8 cellular contexts compared by ENCODE assay signal in the genomic region with DNA sequence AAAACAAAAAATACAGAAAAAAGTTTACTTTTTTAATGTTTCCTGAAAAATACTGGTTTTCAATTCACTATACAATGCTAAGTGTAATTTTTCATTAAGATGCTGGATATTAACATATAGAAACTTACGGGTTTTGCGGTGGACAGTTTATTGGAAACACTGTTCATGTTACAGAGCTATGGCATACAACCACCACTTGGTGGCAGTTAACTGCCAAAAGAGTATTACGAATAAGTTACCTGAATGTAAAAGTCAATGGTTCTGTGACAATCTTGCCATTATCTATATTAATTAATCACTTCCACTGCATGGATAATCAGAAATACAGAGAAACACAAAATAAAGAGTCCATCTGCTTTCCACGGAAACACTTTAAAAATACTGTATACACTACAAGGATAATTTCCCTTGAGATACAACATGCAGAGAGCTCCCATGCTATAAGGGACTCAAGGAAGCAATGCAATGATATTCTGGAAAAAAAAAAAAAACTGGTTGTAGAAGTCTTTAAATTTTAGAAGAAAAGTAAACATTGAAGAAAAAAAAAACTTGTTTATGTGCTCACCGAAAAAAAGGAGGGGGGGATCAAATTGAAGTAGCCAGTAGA.
A peak's percentile ranks its signal among the peaks of the same experiment; 100 is the strongest.
DNase-seq lines count a peak whose midpoint lies in the region; ATAC-seq, FAIRE-seq and TF ChIP-seq lines count a peak whose summit lies in the region.

No MANE protein-coding gene starts in this region.

- H3K4me1 Mint-ChIP-seq in CD4-positive, alpha-beta memory T cell, result peaks cover 0 to 7% (median 2%) of the 10 kb centered on the region in 4 donors

- H3K9me1 ChIP-seq in keratinocyte (ENCODE audit: control insufficient read depth, extremely low read depth, insufficient read depth, low read length), result no peaks in the 10 kb centered on the region

- H3K36me3 ChIP-seq in CD4-positive, alpha-beta memory T cell (ENCODE audit: insufficient read depth, low read length), result no peaks in the 10 kb centered on the region
- no peaks in the 10 kb centered on the region for H3K36me3 ChIP-seq in ascending aorta
- no peaks in the 10 kb centered on the region for H3K36me3 ChIP-seq in keratinocyte (ENCODE audit: control insufficient read depth in 2 of 2, extremely low read depth in 1 of 2, insufficient read depth in 2 of 2, low read length in 2 of 2)

- H3K4me2 ChIP-seq in keratinocyte (ENCODE audit: control insufficient read depth, extremely low read depth, insufficient read depth, low read depth, low read length), result no peak overlapping the region

- CTCF ChIA-PET in CD4-positive, alpha-beta memory T cell (lab: Charles Lee; ENCODE audit: partially characterized antibody), result interaction anchor here (1.0 to 4.4 kb wide), 15 partner anchors 10 to 298 kb away, joined by 3 to 26 read pairs (median 4); partner anchors contain the start of gene TPK1

- intact Hi-C loops in CD4-positive, alpha-beta memory T cell (cut with micrococcal nuclease), result loop anchor here (1.0 to 2.0 kb wide), 3 partner anchors 96 to 298 kb away; no protein-coding TSS in a partner anchor
- intact Hi-C loops in ascending aorta (cut with DNase I), result loop anchor here (5.0 kb wide), 1 partner anchor 98 kb away; the partner anchor contains the start of gene TPK1

- no peak overlapping the region for H3K4me3 Mint-ChIP-seq in CD4-positive, alpha-beta memory T cell

- no peak overlapping the region for H2AFZ ChIP-seq in keratinocyte (ENCODE audit: control insufficient read depth, low read length)

- dilution Hi-C loops in keratinocyte (cut with MboI; ENCODE audit: extremely low pct_ligation_motif_present, low sequenced_read_pairs), result no loop called here

- peak; percentile 38 to 54 (median 40) for TF ChIP-seq CTCF in ascending aorta (IDR thresholded peaks at IDR 0.05)
- peak; percentile 28 to 55 (median 52) for TF ChIP-seq CTCF in keratinocyte (optimal IDR thresholded peaks at IDR 0.05 in 1 of 3, IDR thresholded peaks at IDR 0.05 in 1 of 3, conservative IDR thresholded peaks at IDR 0.05 in 1 of 3; ENCODE audit: extremely low read depth in 1 of 3, insufficient read depth in 2 of 3, low read length in 3 of 3)

- FAIRE-seq in keratinocyte (lab: Jason Lieb, UNC) (no peak), urothelium cell line (lab: Jason Lieb, UNC) (no peak)

- H3K27ac Mint-ChIP-seq in CD4-positive, alpha-beta memory T cell, result peak overlapping the region in 1 of 7 donors; percentile 62

- H3K27ac ChIP-seq in CD4-positive, alpha-beta memory T cell (ENCODE audit: low read depth, low read length), result no peak overlapping the region
- no peak overlapping the region for H3K27ac ChIP-seq in ascending aorta
- no peak overlapping the region for H3K27ac ChIP-seq in keratinocyte (ENCODE audit: control insufficient read depth, insufficient read depth, low read length)

- H3K9me3 Mint-ChIP-seq in CD4-positive, alpha-beta memory T cell, result peaks cover 0 to 2% (median 0%) of the 10 kb centered on the region in 8 donors

- H3K27me3 Mint-ChIP-seq in CD4-positive, alpha-beta memory T cell, result no peaks in the 10 kb centered on the region

- no peak overlapping the region for H3K4me3 ChIP-seq in CD4-positive, alpha-beta memory T cell (ENCODE audit: low read length in 2 of 2)
- no peak overlapping the region for H3K4me3 ChIP-seq in ascending aorta
- H3K4me3 ChIP-seq in keratinocyte (ENCODE audit: control insufficient read depth in 2 of 3, extremely low read depth in 1 of 3, insufficient read depth in 2 of 3, low read depth in 1 of 3, low read length in 3 of 3), result no peak overlapping the region

- POLR2A ChIA-PET in CD4-positive, alpha-beta memory T cell (lab: Charles Lee; ENCODE audit: partially characterized antibody), result interaction anchor here (1.4 to 3.3 kb wide), 2 partner anchors 80 to 97 kb away, joined by 4 to 32 read pairs; partner anchors contain the start of gene TPK1

- H4K20me1 ChIP-seq in keratinocyte (ENCODE audit: control insufficient read depth, extremely low read depth, insufficient read depth, low read length), result no peaks in the 10 kb centered on the region

- peak; percentile 79 for ATAC-seq in GM18499 (IDR thresholded peaks at IDR 0.05; ENCODE audit: insufficient read depth, unreplicated experiment)
- peak; percentile 91 for ATAC-seq in HG02759 (IDR thresholded peaks at IDR 0.05; ENCODE audit: unreplicated experiment)

- H3K9me3 ChIP-seq in CD4-positive, alpha-beta memory T cell (ENCODE audit: control insufficient read depth in 1 of 2, low read length in 2 of 2), result no peaks in the 10 kb centered on the region
- H3K9me3 ChIP-seq in ascending aorta (no peaks in the 10 kb centered on the region), keratinocyte (ENCODE audit: control insufficient read depth, low read depth, low read length) (no peaks in the 10 kb centered on the region)

- no peaks in the 10 kb centered on the region for H3K4me1 ChIP-seq in CD4-positive, alpha-beta memory T cell (ENCODE audit: insufficient read depth, low read length)
- H3K4me1 ChIP-seq in ascending aorta (peaks cover 0 to 3% of the 10 kb centered on the region in 2 donors), keratinocyte (ENCODE audit: control insufficient read depth, extremely low read depth, insufficient read depth, low read length) (no peaks in the 10 kb centered on the region)

- H3K9ac ChIP-seq in keratinocyte (ENCODE audit: control insufficient read depth, extremely low read depth, insufficient read depth, low read length), result no peak overlapping the region

- no peaks in the 10 kb centered on the region for H3K79me2 ChIP-seq in keratinocyte (ENCODE audit: control insufficient read depth, insufficient read depth, low read length)

- peak in 4 of 5 donors; percentile 33 to 46 (median 38) for DNase-seq in CD4-positive, alpha-beta memory T cell
- peak; percentile 15 for DNase-seq in NCI-H1694 (lab: John Stamatoyannopoulos, UW)
- DNase-seq in ascending aorta (ENCODE audit: low spot score in 2 of 2), result no peak
- DNase-seq in keratinocyte (ENCODE audit: low read depth, low spot score), result no peak
- peak; percentile 3 for DNase-seq in urothelium cell line (ENCODE audit: low spot score)
- DNase-seq in stimulated activated CD8-positive, alpha-beta memory T cell treated with anti-CD3 and anti-CD28 coated beads, Interleukin-4, amount 100 ng/mL, for 48 hours, result no peak

- H3K27me3 ChIP-seq in CD4-positive, alpha-beta memory T cell (ENCODE audit: insufficient read depth, low read length), result no peaks in the 10 kb centered on the region
- H3K27me3 ChIP-seq in ascending aorta, result no peaks in the 10 kb centered on the region
- H3K27me3 ChIP-seq in keratinocyte (ENCODE audit: control insufficient read depth, extremely low read depth, insufficient read depth, low read length), result no peaks in the 10 kb centered on the region

- peaks cover 2 to 7% of the 10 kb centered on the region in 2 donors for H3K36me3 Mint-ChIP-seq in CD4-positive, alpha-beta memory T cell

Comparison
In these comparisons a context has a peak if more than half of its experiments do, and no peak if none do; other contexts are left out.
1. DNase-seq: peak in CD4-positive, alpha-beta memory T cell (4 of 5), NCI-H1694 (single experiment) and urothelium cell line (single experiment); none in ascending aorta (0 of 2), keratinocyte (single experiment) and stimulated activated CD8-positive, alpha-beta memory T cell treated with anti-CD3 and anti-CD28 coated beads, Interleukin-4, amount 100 ng/mL, for 48 hours (single experiment).